ENCODE assay signal across 22 cellular contexts in the genomic region with DNA sequence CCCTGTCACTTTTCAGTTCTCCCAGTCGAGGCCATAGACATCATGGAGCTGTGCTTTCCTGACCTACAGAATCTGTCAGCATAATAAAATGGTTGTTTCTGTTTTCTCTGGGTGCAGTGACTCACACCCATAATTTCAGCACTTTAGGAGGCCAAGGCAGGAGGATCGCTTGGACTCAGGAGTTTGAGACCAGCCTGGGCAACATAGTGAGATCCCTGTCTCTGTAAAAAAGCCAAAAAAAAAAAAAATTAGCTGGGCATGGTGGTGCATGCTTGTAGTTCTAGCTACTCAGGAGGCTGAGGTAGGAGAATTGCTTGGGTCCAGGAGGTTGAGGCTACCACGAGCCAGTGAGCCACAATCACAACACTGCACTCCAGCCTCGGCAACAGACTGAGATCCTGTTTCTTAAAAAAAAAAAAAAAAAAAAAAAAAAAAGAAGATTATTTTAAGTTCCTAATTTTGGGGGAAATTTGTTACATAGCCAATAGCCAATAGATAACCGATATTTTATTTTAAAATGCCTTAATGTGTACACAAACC.
"Had no signal": no experiment of that assay in that cellular context is flagged by ENCODE, and none has a peak within 500 bp of the region (broad histone marks: within the 10 kb centered on the region; RNA-seq: fewer than 3 reads in every experiment).

No MANE protein-coding gene starts in this region.

- H3K9me3 Mint-ChIP-seq: activated CD4-positive, alpha-beta memory T cell treated with anti-CD3 and anti-CD28 coated beads for 36 hours; activated CD4-positive, alpha-beta T cell treated with anti-CD3 and anti-CD28 coated beads, Interleukin-2, amount 10 ng/mL, durations not matched to agents 7 days and 5 days; activated naive CD4-positive, alpha-beta T cell treated with anti-CD3 and anti-CD28 coated beads, Interleukin-2, amount 10 ng/mL, durations not matched to agents 7 days and 5 days; activated naive CD8-positive, alpha-beta T cell treated with anti-CD3 and anti-CD28 coated beads for 36 hours; activated T-cell treated with anti-CD3 and anti-CD28 coated beads, Interleukin-2, amount 50 U/mL, for 72 hours; activated T-helper 2 cell treated with anti-CD3 and anti-CD28 coated beads, Interferon-gamma antibody, Interleukin-2, Interleukin-4, amounts not matched to agents 10 μg/mL and 5 μg/mL and 100 μg/mL, durations not matched to agents 14 hours and 24 hours and 36 hours had no signal

- H3K27me3 ChIP-seq: brain microvascular endothelial cell, cardiac muscle cell had no signal

- H3K4me3 Mint-ChIP-seq: activated CD4-positive, alpha-beta memory T cell treated with anti-CD3 and anti-CD28 coated beads for 36 hours; activated CD4-positive, alpha-beta T cell treated with anti-CD3 and anti-CD28 coated beads, Interleukin-2, amount 10 ng/mL, durations not matched to agents 7 days and 5 days; activated naive CD4-positive, alpha-beta T cell treated with anti-CD3 and anti-CD28 coated beads, Interleukin-2, amount 10 ng/mL, durations not matched to agents 7 days and 5 days; activated naive CD8-positive, alpha-beta T cell treated with anti-CD3 and anti-CD28 coated beads for 36 hours; activated T-cell treated with anti-CD3 and anti-CD28 coated beads, Interleukin-2, amount 50 U/mL, for 72 hours; T-helper 17 cell had no signal

- H3K4me3 ChIP-seq: cardiac muscle cell had no signal

- H3K36me3 Mint-ChIP-seq: activated CD4-positive, alpha-beta memory T cell treated with anti-CD3 and anti-CD28 coated beads for 36 hours; activated naive CD4-positive, alpha-beta T cell treated with anti-CD3 and anti-CD28 coated beads, Interleukin-2, amount 10 ng/mL, durations not matched to agents 7 days and 5 days; activated naive CD8-positive, alpha-beta T cell treated with anti-CD3 and anti-CD28 coated beads for 36 hours had no signal

- ATAC-seq: activated T-cell treated with anti-CD3 and anti-CD28 coated beads, Interleukin-2, amount 50 U/mL, for 72 hours; T-helper 17 cell had no signal

- DNase-seq: activated CD4-positive, alpha-beta memory T cell treated with anti-CD3 and anti-CD28 coated beads for 36 hours; activated CD4-positive, alpha-beta T cell treated with anti-CD3 and anti-CD28 coated beads, Interleukin-2, amount 10 ng/mL, durations not matched to agents 7 days and 5 days; activated CD4-positive, CD25-positive, alpha-beta regulatory T cell; activated gamma-delta T cell treated with Interleukin-2 at 50 U/mL for 16 hours; activated naive CD4-positive, alpha-beta T cell treated with anti-CD3 and anti-CD28 coated beads, Interleukin-2, amount 10 ng/mL, durations not matched to agents 7 days and 5 days; activated naive CD8-positive, alpha-beta T cell treated with anti-CD3 and anti-CD28 coated beads for 36 hours; activated T-cell treated with anti-CD3 and anti-CD28 coated beads, Interleukin-2, amount 50 U/mL, for 72 hours; brain microvascular endothelial cell; Karpas-422; MM.1S; NCI-H1105; NCI-H146; NCI-H187 treated with DMSO at 0.1 percent for 48 hours; NCI-H2171; NCI-H226; NCI-H526; NCI-H774; SIG-M5; T-helper 17 cell; T-helper 9 cell had no signal

- H3K27ac ChIP-seq: brain microvascular endothelial cell, cardiac muscle cell had no signal

- H3K27me3 Mint-ChIP-seq: activated CD4-positive, alpha-beta T cell treated with anti-CD3 and anti-CD28 coated beads, Interleukin-2, amount 10 ng/mL, durations not matched to agents 7 days and 5 days; activated naive CD8-positive, alpha-beta T cell treated with anti-CD3 and anti-CD28 coated beads for 36 hours had no signal

- H3K36me3 ChIP-seq: brain microvascular endothelial cell, cardiac muscle cell had no signal

- H3K4me1 Mint-ChIP-seq: activated naive CD8-positive, alpha-beta T cell treated with anti-CD3 and anti-CD28 coated beads for 36 hours had no signal

- H3K27ac Mint-ChIP-seq: activated CD4-positive, alpha-beta memory T cell treated with anti-CD3 and anti-CD28 coated beads for 36 hours; activated CD4-positive, alpha-beta T cell treated with anti-CD3 and anti-CD28 coated beads, Interleukin-2, amount 10 ng/mL, durations not matched to agents 7 days and 5 days; activated naive CD4-positive, alpha-beta T cell treated with anti-CD3 and anti-CD28 coated beads, Interleukin-2, amount 10 ng/mL, durations not matched to agents 7 days and 5 days; activated naive CD8-positive, alpha-beta T cell treated with anti-CD3 and anti-CD28 coated beads for 36 hours; activated T-cell treated with anti-CD3 and anti-CD28 coated beads, Interleukin-2, amount 50 U/mL, for 72 hours; activated T-helper 2 cell treated with anti-CD3 and anti-CD28 coated beads, Interferon-gamma antibody, Interleukin-2, Interleukin-4, amounts not matched to agents 10 μg/mL and 5 μg/mL and 100 μg/mL, durations not matched to agents 14 hours and 24 hours and 36 hours; T-helper 17 cell had no signal
